In genomic region chr9:26954050-26954508, GRCh38 we compare ENCODE assay signal across 1 cellular context.
TF ChIP-seq lines count a peak whose summit lies in the region.

No MANE protein-coding gene starts in this region.

TF ChIP-seq in GM12878, 131 proteins besides CTCF, POLR2A, EP300 and RAD21:
- TF ChIP-seq GABPA (IDR thresholded peaks at IDR 0.05; ENCODE audit: low read depth) (no peak), PML (IDR thresholded peaks at IDR 0.05; ENCODE audit: low read length) (no peak), CREB1 (IDR thresholded peaks at IDR 0.05; ENCODE audit: low read depth) (no peak), EGR1 (IDR thresholded peaks at IDR 0.05; ENCODE audit: borderline replicate concordance in 1 of 2, low read depth in 2 of 2, low read length in 2 of 2) (no peak), TARDBP (IDR thresholded peaks at IDR 0.05; ENCODE audit: borderline replicate concordance) (no peak), FOXK2 (IDR thresholded peaks at IDR 0.05) (no peak), MTA2 (IDR thresholded peaks at IDR 0.05; ENCODE audit: low read depth) (peak; percentile 15; the same call in 1 of the 2 replicates), WRNIP1 (IDR thresholded peaks at IDR 0.05; ENCODE audit: borderline replicate concordance, low read depth, low read length) (no peak), DPF2 (IDR thresholded peaks at IDR 0.05) (no peak), ZBED1 (IDR thresholded peaks at IDR 0.05; ENCODE audit: borderline replicate concordance) (no peak), JUND (IDR thresholded peaks at IDR 0.05; ENCODE audit: low read depth, low read length) (no peak), NFIC (IDR thresholded peaks at IDR 0.05; ENCODE audit: low read depth, low read length) (no peak), NRF1 (conservative IDR thresholded peaks at IDR 0.05; ENCODE audit: low read depth, low read length) (no peak), MYC (IDR thresholded peaks at IDR 0.05; ENCODE audit: insufficient read depth, insufficient read length, insufficient replicate concordance, low read length, severe bottlenecking) (no peak), BRCA1 (IDR thresholded peaks at IDR 0.05; ENCODE audit: low read depth, low read length) (no peak), SRF (IDR thresholded peaks at IDR 0.05; ENCODE audit: low read depth in 2 of 2, low read length in 2 of 2) (peak in 1 of 2 experiments; percentile 68; a peak in 1 of 4 replicates), POLR2AphosphoS2 (IDR thresholded peaks at IDR 0.05; ENCODE audit: low read depth, low read length) (no peak), ATF3 (IDR thresholded peaks at IDR 0.05; ENCODE audit: borderline replicate concordance, extremely low read depth, low read depth, low read length) (no peak), MEF2B (IDR thresholded peaks at IDR 0.05; ENCODE audit: partially characterized antibody, poor library complexity, severe bottlenecking) (no peak), RELB (IDR thresholded peaks at IDR 0.05; ENCODE audit: low read depth) (no peak), NFXL1 (IDR thresholded peaks at IDR 0.05; ENCODE audit: borderline replicate concordance) (no peak)
- TF ChIP-seq, protein P1, sequence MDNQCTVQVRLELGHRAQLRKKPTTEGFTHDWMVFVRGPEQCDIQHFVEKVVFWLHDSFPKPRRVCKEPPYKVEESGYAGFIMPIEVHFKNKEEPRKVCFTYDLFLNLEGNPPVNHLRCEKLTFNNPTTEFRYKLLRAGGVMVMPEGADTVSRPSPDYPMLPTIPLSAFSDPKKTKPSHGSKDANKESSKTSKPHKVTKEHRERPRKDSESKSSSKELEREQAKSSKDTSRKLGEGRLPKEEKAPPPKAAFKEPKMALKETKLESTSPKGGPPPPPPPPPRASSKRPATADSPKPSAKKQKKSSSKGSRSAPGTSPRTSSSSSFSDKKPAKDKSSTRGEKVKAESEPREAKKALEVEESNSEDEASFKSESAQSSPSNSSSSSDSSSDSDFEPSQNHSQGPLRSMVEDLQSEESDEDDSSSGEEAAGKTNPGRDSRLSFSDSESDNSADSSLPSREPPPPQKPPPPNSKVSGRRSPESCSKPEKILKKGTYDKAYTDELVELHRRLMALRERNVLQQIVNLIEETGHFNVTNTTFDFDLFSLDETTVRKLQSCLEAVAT (IDR thresholded peaks at IDR 0.05): 0 out of 2 replicates have a peak, but pooled peaks have one; percentile 18
- TF ChIP-seq, protein P2, sequence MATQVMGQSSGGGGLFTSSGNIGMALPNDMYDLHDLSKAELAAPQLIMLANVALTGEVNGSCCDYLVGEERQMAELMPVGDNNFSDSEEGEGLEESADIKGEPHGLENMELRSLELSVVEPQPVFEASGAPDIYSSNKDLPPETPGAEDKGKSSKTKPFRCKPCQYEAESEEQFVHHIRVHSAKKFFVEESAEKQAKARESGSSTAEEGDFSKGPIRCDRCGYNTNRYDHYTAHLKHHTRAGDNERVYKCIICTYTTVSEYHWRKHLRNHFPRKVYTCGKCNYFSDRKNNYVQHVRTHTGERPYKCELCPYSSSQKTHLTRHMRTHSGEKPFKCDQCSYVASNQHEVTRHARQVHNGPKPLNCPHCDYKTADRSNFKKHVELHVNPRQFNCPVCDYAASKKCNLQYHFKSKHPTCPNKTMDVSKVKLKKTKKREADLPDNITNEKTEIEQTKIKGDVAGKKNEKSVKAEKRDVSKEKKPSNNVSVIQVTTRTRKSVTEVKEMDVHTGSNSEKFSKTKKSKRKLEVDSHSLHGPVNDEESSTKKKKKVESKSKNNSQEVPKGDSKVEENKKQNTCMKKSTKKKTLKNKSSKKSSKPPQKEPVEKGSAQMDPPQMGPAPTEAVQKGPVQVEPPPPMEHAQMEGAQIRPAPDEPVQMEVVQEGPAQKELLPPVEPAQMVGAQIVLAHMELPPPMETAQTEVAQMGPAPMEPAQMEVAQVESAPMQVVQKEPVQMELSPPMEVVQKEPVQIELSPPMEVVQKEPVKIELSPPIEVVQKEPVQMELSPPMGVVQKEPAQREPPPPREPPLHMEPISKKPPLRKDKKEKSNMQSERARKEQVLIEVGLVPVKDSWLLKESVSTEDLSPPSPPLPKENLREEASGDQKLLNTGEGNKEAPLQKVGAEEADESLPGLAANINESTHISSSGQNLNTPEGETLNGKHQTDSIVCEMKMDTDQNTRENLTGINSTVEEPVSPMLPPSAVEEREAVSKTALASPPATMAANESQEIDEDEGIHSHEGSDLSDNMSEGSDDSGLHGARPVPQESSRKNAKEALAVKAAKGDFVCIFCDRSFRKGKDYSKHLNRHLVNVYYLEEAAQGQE (IDR thresholded peaks at IDR 0.05; ENCODE audit: low read depth, low read length): no peak
